10 cellular contexts compared by ENCODE assay signal in genomic region chr3:52539010-52539653, GRCh38. TPM values are rescaled to one million over a fixed set of nuclear protein-coding genes. Genes with fewer than 3 reads are reported as not detected.
DNase-seq lines count a peak whose midpoint lies in the region; ATAC-seq, FAIRE-seq and TF ChIP-seq lines count a peak whose summit lies in the region.
"Had no signal": no experiment of that assay in that cellular context is flagged by ENCODE, and none has a peak within 500 bp of the region (broad histone marks: within the 10 kb centered on the region; RNA-seq: fewer than 3 reads in every experiment).

No MANE protein-coding gene starts in this region.

- intact Hi-C loops in CD8-positive, alpha-beta T cell (cut with DNase I, micrococcal nuclease), result loop anchor here in 1 of 2 experiments (10.0 kb wide), 2 partner anchors 146 to 564 kb away; partner anchors contain the start of genes ABHD14A, ABHD14B, GNL3 and PBRM1

- CTCF ChIA-PET in CD8-positive, alpha-beta T cell (lab: Charles Lee), result no interaction called here

- ATAC-seq in CD8-positive, alpha-beta T cell, result no peak
- ATAC-seq in HG02970 (IDR thresholded peaks at IDR 0.05; ENCODE audit: low FRiP score, unreplicated experiment), result no peak

- peaks cover 32% of the 10 kb centered on the region for H3K4me1 ChIP-seq in CD8-positive, alpha-beta T cell (ENCODE audit: insufficient read depth, low read length)

- H3K27ac ChIP-seq in CD8-positive, alpha-beta T cell (ENCODE audit: low read depth, low read length), result no peak overlapping the region

- DNase-seq in CD8-positive, alpha-beta T cell, result no peak
- DNase-seq in KBM-7 (peak; percentile 64), GM12892 (ENCODE audit: insufficient read length) (no peak), NCI-H345 treated with DMSO at 0.1 percent for 48 hours (lab: John Stamatoyannopoulos, UW; ENCODE audit: unreplicated experiment) (no peak)
- no peak for DNase-seq in stimulated activated CD4-positive, alpha-beta T cell treated with anti-CD3 and anti-CD28 coated beads, Interleukin-4, amount 100 ng/mL, for 24 hours
- DNase-seq: activated effector memory CD4-positive, alpha-beta T cell treated with Interleukin-2 at 50 U/mL for 16 hours; NCI-H1694 had no signal

- H3K9me3 Mint-ChIP-seq in CD8-positive, alpha-beta T cell, result no peaks in the 10 kb centered on the region
- H3K9me3 Mint-ChIP-seq in activated naive CD8-positive, alpha-beta T cell (ENCODE audit: low read depth), result no peaks in the 10 kb centered on the region
- no peaks in the 10 kb centered on the region for H3K9me3 Mint-ChIP-seq in nephron

- TF ChIP-seq CTCF in CD8-positive, alpha-beta T cell (IDR thresholded peaks at IDR 0.05), result no peak
- TF ChIP-seq CTCF in nephron (IDR thresholded peaks at IDR 0.05; ENCODE audit: unreplicated experiment in 3 of 3), result no peak

- H3K4me1 Mint-ChIP-seq in CD8-positive, alpha-beta T cell (ENCODE audit: low read depth), result peaks cover 55% of the 10 kb centered on the region
- H3K4me1 Mint-ChIP-seq in activated naive CD8-positive, alpha-beta T cell (ENCODE audit: low read depth), result peaks cover 45% of the 10 kb centered on the region
- H3K4me1 Mint-ChIP-seq in nephron, result peaks cover 44% of the 10 kb centered on the region

- no peaks in the 10 kb centered on the region for H3K27me3 ChIP-seq in CD8-positive, alpha-beta T cell (ENCODE audit: insufficient read depth, low read length)

- H3K36me3 ChIP-seq in CD8-positive, alpha-beta T cell (ENCODE audit: insufficient read depth, low read length), result no peaks in the 10 kb centered on the region

- H3K4me3 ChIP-seq in CD8-positive, alpha-beta T cell (ENCODE audit: low read depth, low read length), result peak overlapping the region; percentile 16

- H3K27ac Mint-ChIP-seq in CD8-positive, alpha-beta T cell, result peak overlapping the region; percentile 64
- H3K27ac Mint-ChIP-seq in activated naive CD8-positive, alpha-beta T cell, result peak overlapping the region; percentile 67
- H3K27ac Mint-ChIP-seq in nephron, result peak overlapping the region in 2 of 3 experiments; percentile 39 to 58

- H3K4me3 Mint-ChIP-seq in CD8-positive, alpha-beta T cell, result peak overlapping the region; percentile 13
- peak overlapping the region; percentile 100 for H3K4me3 Mint-ChIP-seq in activated naive CD8-positive, alpha-beta T cell
- peak overlapping the region; percentile 1 to 22 (median 9) for H3K4me3 Mint-ChIP-seq in nephron

- peaks cover 25% of the 10 kb centered on the region for H3K36me3 Mint-ChIP-seq in CD8-positive, alpha-beta T cell
- peaks cover 13% of the 10 kb centered on the region for H3K36me3 Mint-ChIP-seq in activated naive CD8-positive, alpha-beta T cell
- H3K36me3 Mint-ChIP-seq in nephron (ENCODE audit: low read depth), result peaks cover 30% of the 10 kb centered on the region

- POLR2A ChIA-PET in CD8-positive, alpha-beta T cell (lab: Charles Lee), result no interaction called here

- H3K27me3 Mint-ChIP-seq in CD8-positive, alpha-beta T cell (ENCODE audit: low read depth), result no peaks in the 10 kb centered on the region
- no peaks in the 10 kb centered on the region for H3K27me3 Mint-ChIP-seq in activated naive CD8-positive, alpha-beta T cell
- no peaks in the 10 kb centered on the region for H3K27me3 Mint-ChIP-seq in nephron (ENCODE audit: low read depth)

- TF ChIP-seq POLR2A in GM12892 (IDR thresholded peaks at IDR 0.05; ENCODE audit: low read depth, low read length), result no peak

- no peak for FAIRE-seq in GM12892 (lab: Jason Lieb, UNC)

- no peaks in the 10 kb centered on the region for H3K9me3 ChIP-seq in CD8-positive, alpha-beta T cell (ENCODE audit: low read length)

- in situ Hi-C loops in KBM-7 (cut with MboI; ENCODE audit: low pct_unique_long_range_greater_than_20kb, low sequenced_read_pairs), result no loop called here

RNA-seq across cellular contexts. Expression of gene UQCC5, which starts 2.7 kb away (rescaled TPM):
- total RNA-seq in CD8-positive, alpha-beta T cell, result 1 to 10 TPM; 5.2 to 6.8 TPM
- 10.9 TPM for polyA plus RNA-seq in GM12892 (2012; ENCODE audit: missing spikeins)

RNA-seq across cellular contexts. Expression of gene NT5DC2, which starts 5.5 kb away (rescaled TPM):
- 1 to 10 TPM; 4.8 to 6.7 TPM for total RNA-seq in CD8-positive, alpha-beta T cell
- 54.2 TPM for polyA plus RNA-seq in GM12892 (2012; ENCODE audit: missing spikeins)

RNA-seq across cellular contexts. Expression of gene STAB1, which starts 44.0 kb away (rescaled TPM):
- total RNA-seq in CD8-positive, alpha-beta T cell, result under 1 TPM; 0.33 to 0.46 TPM
- polyA plus RNA-seq in GM12892 (2012; ENCODE audit: missing spikeins), result not detected

Comparison
In these comparisons a context has a peak if more than half of its experiments do, and no peak if none do; other contexts are left out.
1. H3K4me3 Mint-ChIP-seq: peak in every context shown above with its lines; median percentile 100 in activated naive CD8-positive, alpha-beta T cell; 13 in CD8-positive, alpha-beta T cell; 9 in nephron.